ENCODE assay signal across 1 cellular context in genomic region chr17:2749784-2750181, GRCh38.
TF ChIP-seq lines count a peak whose summit lies in the region.

No MANE protein-coding gene starts in this region.

TF ChIP-seq in K562, 482 proteins besides CTCF, POLR2A, EP300 and RAD21 (continued from another document and continues in another):
- TF ChIP-seq NKRF (IDR thresholded peaks at IDR 0.05; ENCODE audit: borderline replicate concordance): no peak
- no peak for TF ChIP-seq PCBP1 (IDR thresholded peaks at IDR 0.05; ENCODE audit: low read depth, low read length, poor library complexity, severe bottlenecking)
- no peak for TF ChIP-seq MBD2 (IDR thresholded peaks at IDR 0.05; ENCODE audit: borderline replicate concordance, low read depth)
- TF ChIP-seq RBM15 (IDR thresholded peaks at IDR 0.05; ENCODE audit: insufficient read depth, low read length): no peak
- TF ChIP-seq ZNF124 (CRISPR knock-in tag; IDR thresholded peaks at IDR 0.05): 0 out of 2 replicates have a peak, but pooled peaks have one; percentile 70
- no peak for TF ChIP-seq FOXJ2 (tag; IDR thresholded peaks at IDR 0.05)
- no peak for TF ChIP-seq ZBTB8A (IDR thresholded peaks at IDR 0.05; ENCODE audit: partially characterized antibody)
- no peak for TF ChIP-seq HMGXB4 (CRISPR knock-in tag; IDR thresholded peaks at IDR 0.05)
- TF ChIP-seq SMARCA5 (IDR thresholded peaks at IDR 0.05): no peak
- TF ChIP-seq KDM4B (IDR thresholded peaks at IDR 0.05; ENCODE audit: borderline replicate concordance in 2 of 2, low read depth in 1 of 2): no peak
- no peak for TF ChIP-seq ZNF696 (CRISPR knock-in tag; conservative IDR thresholded peaks at IDR 0.05)
- peak in 1 of 2 experiments; percentile 82; a peak in 2 of 4 replicates for TF ChIP-seq RCOR1 (IDR thresholded peaks at IDR 0.05; ENCODE audit: borderline replicate concordance in 1 of 2, low read depth in 2 of 2, low read length in 2 of 2)
- TF ChIP-seq ZKSCAN8 (CRISPR knock-in tag; IDR thresholded peaks at IDR 0.05): no peak
- no peak for TF ChIP-seq THRA (IDR thresholded peaks at IDR 0.05)
- TF ChIP-seq MYC (IDR thresholded peaks at IDR 0.05; ENCODE audit: low read depth, low read length): no peak
- no peak for TF ChIP-seq MYC (CRISPR knock-in tag; IDR thresholded peaks at IDR 0.05; ENCODE audit: borderline replicate concordance, low read depth)
- peak; percentile 72 for TF ChIP-seq ARID4B (CRISPR knock-in tag; IDR thresholded peaks at IDR 0.05)
- TF ChIP-seq MXD1 (CRISPR knock-in tag; IDR thresholded peaks at IDR 0.05; ENCODE audit: borderline replicate concordance, poor library complexity, severe bottlenecking): no peak
- TF ChIP-seq LCOR (CRISPR knock-in tag; IDR thresholded peaks at IDR 0.05): peak; percentile 65; the same call in 1 of the 2 replicates
- TF ChIP-seq PHB (CRISPR knock-in tag; IDR thresholded peaks at IDR 0.05): no peak
- TF ChIP-seq ZBTB7A (IDR thresholded peaks at IDR 0.05; ENCODE audit: borderline replicate concordance, control insufficient read depth, low read depth, low read length): 0 out of 2 replicates have a peak, but pooled peaks have one; percentile 22
- peak; percentile 36; the same call in 1 of the 2 replicates for TF ChIP-seq ZNF282 (CRISPR knock-in tag; IDR thresholded peaks at IDR 0.05)
- no peak for TF ChIP-seq SP1 (CRISPR knock-in tag; IDR thresholded peaks at IDR 0.05)
- no peak for TF ChIP-seq ZBTB40 (IDR thresholded peaks at IDR 0.05)
- TF ChIP-seq ZBTB40 (CRISPR knock-in tag; IDR thresholded peaks at IDR 0.05): peak; percentile 17; the same call in 1 of the 2 replicates
- TF ChIP-seq FOXP4 (CRISPR knock-in tag; IDR thresholded peaks at IDR 0.05; ENCODE audit: borderline replicate concordance): no peak
- TF ChIP-seq ATF3 (IDR thresholded peaks at IDR 0.05): no peak
- no peak for TF ChIP-seq ATF3 (CRISPR knock-in tag; conservative IDR thresholded peaks at IDR 0.05)
- TF ChIP-seq HBP1 (CRISPR knock-in tag; IDR thresholded peaks at IDR 0.05): no peak
- peak; percentile 53 to 58; a peak in 3 of 4 replicates for TF ChIP-seq NRF1 (conservative IDR thresholded peaks at IDR 0.05 in 1 of 2, IDR thresholded peaks at IDR 0.05 in 1 of 2)
- TF ChIP-seq CXXC5 (CRISPR knock-in tag; IDR thresholded peaks at IDR 0.05): peak; percentile 79
